In the genomic region with DNA sequence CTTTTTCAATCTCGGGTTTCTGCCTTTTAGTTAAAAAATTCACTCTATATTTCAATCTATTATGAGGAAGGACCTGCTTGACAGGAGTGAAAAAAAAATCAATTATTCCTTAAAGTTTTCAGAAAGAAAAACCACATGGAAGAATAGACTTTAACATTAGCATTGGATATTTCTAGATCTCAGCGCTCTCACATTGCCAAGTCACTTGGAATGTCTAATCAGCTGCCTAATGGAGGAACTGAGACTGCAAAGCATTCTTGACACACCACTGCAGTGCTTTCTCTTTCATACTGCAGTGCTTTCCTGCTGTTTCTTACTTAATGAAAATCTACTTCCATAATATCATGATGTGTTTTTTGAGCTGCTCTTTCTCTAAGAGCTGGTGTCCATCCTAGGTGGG, we compare ENCODE assay signal across 8 cellular contexts. TPM values are rescaled to one million over a fixed set of nuclear protein-coding genes. Genes with fewer than 3 reads are reported as not detected.
A peak's percentile ranks its signal among the peaks of the same experiment; 100 is the strongest.
DNase-seq lines count a peak whose midpoint lies in the region; ATAC-seq and TF ChIP-seq lines count a peak whose summit lies in the region.

No MANE protein-coding gene starts in this region.

- TF ChIP-seq CTCF in breast epithelium (IDR thresholded peaks at IDR 0.05), result no peak
- no peak for TF ChIP-seq CTCF in MCF 10A (IDR thresholded peaks at IDR 0.05; ENCODE audit: unreplicated experiment)
- TF ChIP-seq CTCF in adrenal gland (IDR thresholded peaks at IDR 0.05), result no peak

- TF ChIP-seq POLR2A in breast epithelium (IDR thresholded peaks at IDR 0.05) (no peak), adrenal gland (IDR thresholded peaks at IDR 0.05) (no peak)

- POLR2A ChIA-PET in MCF 10A (lab: Yijun Ruan, JAX), result no interaction called here

- no peak overlapping the region for H3K4me3 Mint-ChIP-seq in MCF 10A (ENCODE audit: unreplicated experiment)

- ATAC-seq in HG03108 (IDR thresholded peaks at IDR 0.05; ENCODE audit: unreplicated experiment), result peak; percentile 47

- WGBS in adrenal gland, 4 donors, result 52 to 61% (median 56%) methylated on average over 2 of the region's 2 CpGs

- CTCF ChIA-PET in MCF 10A (lab: Yijun Ruan, JAX), result interaction anchor here (1.3 kb wide), 1 partner anchor 19 kb away, joined by 4 read pairs; no protein-coding TSS in a partner anchor

- H3K36me3 ChIP-seq in breast epithelium (no peaks in the 10 kb centered on the region), adrenal gland (replicated peaks in 1 of 2) (no peaks in the 10 kb centered on the region)

- H3K27me3 ChIP-seq in breast epithelium (no peaks in the 10 kb centered on the region), adrenal gland (no peaks in the 10 kb centered on the region)

- DNase-seq in breast epithelium (ENCODE audit: low spot score in 2 of 2) (no peak), MCF 10A (ENCODE audit: unreplicated experiment) (no peak), adrenal gland (no peak), medulla oblongata (ENCODE audit: extremely low spot score) (peak; percentile 76), HT-29 (ENCODE audit: low spot score) (no peak), NCI-H1417 (lab: John Stamatoyannopoulos, UW) (no peak), NCI-H748 treated with DMSO at 0.1 percent for 48 hours (lab: John Stamatoyannopoulos, UW) (no peak)

- no peaks in the 10 kb centered on the region for H3K27me3 Mint-ChIP-seq in MCF 10A (ENCODE audit: insufficient read depth, unreplicated experiment)

- peaks cover 0 to 3% of the 10 kb centered on the region in 2 donors for H3K9me3 ChIP-seq in breast epithelium
- H3K9me3 ChIP-seq in adrenal gland (replicated peaks in 1 of 3), result no peaks in the 10 kb centered on the region

- no peaks in the 10 kb centered on the region for H3K36me3 Mint-ChIP-seq in MCF 10A (ENCODE audit: insufficient read depth, unreplicated experiment)

- no peaks in the 10 kb centered on the region for H3K9me3 Mint-ChIP-seq in MCF 10A (ENCODE audit: unreplicated experiment)

- H3K27ac ChIP-seq in breast epithelium, result peak overlapping the region; percentile 32 to 54
- H3K27ac ChIP-seq in adrenal gland, result peak overlapping the region in 4 of 5 donors; percentile 43 to 79 (median 58)

- H3K27ac Mint-ChIP-seq in MCF 10A (ENCODE audit: low read depth, unreplicated experiment), result no peak overlapping the region

- no peaks in the 10 kb centered on the region for H3K4me1 Mint-ChIP-seq in MCF 10A (ENCODE audit: insufficient read depth, unreplicated experiment)

- no TSS peak for BruUV-seq in MCF 10A (replicated peaks; lab: Mats Ljungman, UMichigan)

- H3K4me1 ChIP-seq in breast epithelium (peaks cover 0 to 8% of the 10 kb centered on the region in 2 donors), adrenal gland (replicated peaks in 1 of 2) (peaks cover 0 to 3% of the 10 kb centered on the region in 2 donors)

- peak overlapping the region in 1 of 3 donors; percentile 44 for H3K4me3 ChIP-seq in breast epithelium
- peak overlapping the region in 1 of 4 donors; percentile 23 for H3K4me3 ChIP-seq in adrenal gland

- intact Hi-C loops in breast epithelium (cut with DNase I; ENCODE audit: low total_unique reads), result no loop called here
- intact Hi-C loops in MCF 10A (cut with micrococcal nuclease), result no loop called here
- intact Hi-C loops in adrenal gland (cut with DNase I), result no loop called here

RNA-seq across cellular contexts. Expression of a gene that starts 20.4 kb away (rescaled TPM):
- total RNA-seq in breast epithelium, result 10 to 100 TPM; 31.2 to 44.5 (median 43.3) TPM
- total RNA-seq in MCF 10A (2022), result 16.3 and 24.9 TPM in 2 replicates
- total RNA-seq in adrenal gland, result 10 to 100 TPM; 19.4 to 43.2 (median 25.0) TPM
- polyA plus RNA-seq in adrenal gland, result 10 to 100 TPM; 10.5 to 31.4 (median 15.9) TPM
- 163 and 170 TPM in 2 replicates for total RNA-seq in HT-29 (2014; rRNA removed; shearing (Covaris generic))

RNA-seq across cellular contexts. Expression of a gene that starts 57.0 kb away (rescaled TPM):
- total RNA-seq in breast epithelium, result 1 to 10 TPM; 4.0 to 4.6 (median 4.3) TPM
- total RNA-seq in MCF 10A (2022), result 1.8 and 1.9 TPM in 2 replicates
- 10 to 100 TPM in 3 of 8 donors, 1 to 10 TPM in 5; 2.3 to 17.1 (median 9.2) TPM for total RNA-seq in adrenal gland
- polyA plus RNA-seq in adrenal gland, result 1 to 10 TPM; 2.3 to 5.1 (median 2.9) TPM
- total RNA-seq in HT-29 (2014; rRNA removed; shearing (Covaris generic)), result 0.89 and 1.3 TPM in 2 replicates
